In the genomic region with DNA sequence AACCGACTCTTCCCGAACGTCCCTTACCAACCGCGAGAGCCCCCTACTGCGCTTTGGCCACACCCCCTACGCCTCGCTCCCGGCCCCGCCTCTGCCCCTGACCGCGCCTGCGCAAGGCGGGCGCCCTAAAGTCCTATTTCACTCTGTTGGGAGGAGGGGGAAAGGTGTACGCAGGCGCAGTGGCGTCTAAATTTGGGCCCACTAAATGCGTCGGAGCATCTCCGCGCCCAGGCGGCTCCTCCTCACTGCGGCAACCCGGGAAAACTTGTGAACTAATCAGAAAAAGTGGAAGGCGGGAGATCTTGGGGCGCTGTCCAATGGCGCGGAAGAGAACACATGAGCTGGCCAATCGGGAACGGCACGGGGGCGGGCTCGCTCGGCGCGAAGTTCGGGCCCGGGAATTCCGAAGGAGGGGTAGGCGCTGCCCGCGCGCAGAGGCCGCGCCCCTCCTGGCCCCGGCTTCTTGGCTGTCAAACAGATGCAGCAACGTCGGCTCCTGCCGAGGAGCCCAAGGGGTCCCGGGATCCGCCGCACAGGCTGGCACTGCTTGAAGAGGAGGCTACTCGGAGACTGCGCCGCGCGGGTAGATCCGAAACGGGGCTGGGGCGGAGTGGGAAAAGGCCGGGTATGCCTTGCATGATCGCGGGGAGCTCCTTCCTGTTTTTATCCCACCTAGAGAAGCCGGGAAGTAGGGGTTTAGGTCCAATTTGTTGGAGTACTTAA, we compare ENCODE assay signal across 8 cellular contexts. TPM values are rescaled to one million over a fixed set of nuclear protein-coding genes. Genes with fewer than 3 reads are reported as not detected.
A peak's percentile ranks its signal among the peaks of the same experiment; 100 is the strongest.
DNase-seq lines count a peak whose midpoint lies in the region; ATAC-seq and TF ChIP-seq lines count a peak whose summit lies in the region.

A gene with protein sequence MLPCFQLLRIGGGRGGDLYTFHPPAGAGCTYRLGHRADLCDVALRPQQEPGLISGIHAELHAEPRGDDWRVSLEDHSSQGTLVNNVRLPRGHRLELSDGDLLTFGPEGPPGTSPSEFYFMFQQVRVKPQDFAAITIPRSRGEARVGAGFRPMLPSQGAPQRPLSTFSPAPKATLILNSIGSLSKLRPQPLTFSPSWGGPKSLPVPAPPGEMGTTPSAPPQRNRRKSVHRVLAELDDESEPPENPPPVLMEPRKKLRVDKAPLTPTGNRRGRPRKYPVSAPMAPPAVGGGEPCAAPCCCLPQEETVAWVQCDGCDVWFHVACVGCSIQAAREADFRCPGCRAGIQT (plus strand): TSS at position 450 of the 723 bp plus-strand sequence. CDS start 881 bp downstream, outside the sequence.

- peak; percentile 86 for ATAC-seq in GM19035 (IDR thresholded peaks at IDR 0.05; ENCODE audit: unreplicated experiment)
- ATAC-seq in HG03342 (IDR thresholded peaks at IDR 0.05; ENCODE audit: unreplicated experiment): peak; percentile 80
- peak; percentile 91 for ATAC-seq in activated B cell treated with CpG ODN at 0.5 μM for 24 hours (ENCODE audit: low read depth)

- H3K27ac ChIP-seq in caudate nucleus (ENCODE audit: low read depth, low read length): no peak within 1 kb of the TSS

- H3K36me3 Mint-ChIP-seq in activated B cell treated with CpG ODN at 0.5 μM for 24 hours (ENCODE audit: low read depth): peaks cover 24% of the 10 kb centered on the region
- H3K36me3 Mint-ChIP-seq in immature natural killer cell: peaks cover 0 to under 1% (median 0%) of the 10 kb centered on the region in 3 donors

- DNase-seq in AG10803 (ENCODE audit: low read depth) (peak; percentile 98), NCI-H345 treated with DMSO at 0.1 percent for 48 hours (lab: John Stamatoyannopoulos, UW; ENCODE audit: unreplicated experiment) (peak; percentile 97), activated B cell treated with CpG ODN at 0.5 μM for 24 hours (peak; percentile 98), caudate nucleus (lab: John Stamatoyannopoulos, UW) (peak; percentile 58 to 99 (median 95)), immature natural killer cell (peak; percentile 98 to 99 (median 98)), smooth muscle cell of the brain vasculature (ENCODE audit: low read depth, low spot score) (peak; percentile 99)

- H3K4me3 Mint-ChIP-seq in activated B cell treated with CpG ODN at 0.5 μM for 24 hours (peak within 1 kb of the TSS; percentile 95), immature natural killer cell (peak within 1 kb of the TSS; percentile 84 to 96 (median 93))

- peak within 1 kb of the TSS; percentile 89 for H3K4me3 ChIP-seq in AG10803 (ENCODE audit: low read length)

- intact Hi-C loops in activated B cell treated with CpG ODN at 0.5 μM for 24 hours (cut with micrococcal nuclease): loop anchor here (1.0 to 5.0 kb wide), 4 partner anchors 21 to 1216 kb away; a partner anchor contains a TSS

- TF ChIP-seq CTCF in AG10803 (conservative IDR thresholded peaks at IDR 0.05; ENCODE audit: low read length) (no peak), activated B cell treated with CpG ODN at 0.5 μM for 24 hours (IDR thresholded peaks at IDR 0.05) (no peak)

- POLR2A ChIA-PET in activated B cell treated with CpG ODN at 0.5 μM for 24 hours (lab: Charles Lee): interaction anchor here (0.6 to 2.3 kb wide), 11 partner anchors 11 to 1019 kb away, joined by 3 to 20 read pairs (median 4); a partner anchor contains a TSS

- H3K27me3 Mint-ChIP-seq in activated B cell treated with CpG ODN at 0.5 μM for 24 hours: no peaks in the 10 kb centered on the region
- peaks cover 2 to 7% (median 2%) of the 10 kb centered on the region in 3 donors for H3K27me3 Mint-ChIP-seq in immature natural killer cell (ENCODE audit: low read depth in 3 of 3)

- H3K4me1 Mint-ChIP-seq in activated B cell treated with CpG ODN at 0.5 μM for 24 hours (peaks cover 34% of the 10 kb centered on the region), immature natural killer cell (peaks cover 25 to 32% of the 10 kb centered on the region in 2 donors)

- H3K27ac Mint-ChIP-seq in activated B cell treated with CpG ODN at 0.5 μM for 24 hours: peak within 1 kb of the TSS; percentile 90
- H3K27ac Mint-ChIP-seq in immature natural killer cell: peak within 1 kb of the TSS; percentile 82 to 98 (median 84)

- no peaks in the 10 kb centered on the region for H3K9me3 Mint-ChIP-seq in activated B cell treated with CpG ODN at 0.5 μM for 24 hours
- no peaks in the 10 kb centered on the region for H3K9me3 Mint-ChIP-seq in immature natural killer cell

- CTCF ChIA-PET in activated B cell treated with CpG ODN at 0.5 μM for 24 hours (lab: Charles Lee): interaction anchor here (2.1 kb wide), 1 partner anchor 208 kb away, joined by 9 read pairs; no protein-coding TSS in a partner anchor

RNA-seq across cellular contexts. Expression of the gene that starts here (rescaled TPM):
- total RNA-seq in activated B cell treated with CpG ODN at 0.5 μM for 24 hours: 17.3 TPM in 2 replicates
- 10 to 100 TPM in 2 of 3 donors, 1 to 10 TPM in 1; 9.4 to 13.7 (median 12.7) TPM for polyA plus RNA-seq in immature natural killer cell
